8 cellular contexts compared by ENCODE assay signal in the genomic region with DNA sequence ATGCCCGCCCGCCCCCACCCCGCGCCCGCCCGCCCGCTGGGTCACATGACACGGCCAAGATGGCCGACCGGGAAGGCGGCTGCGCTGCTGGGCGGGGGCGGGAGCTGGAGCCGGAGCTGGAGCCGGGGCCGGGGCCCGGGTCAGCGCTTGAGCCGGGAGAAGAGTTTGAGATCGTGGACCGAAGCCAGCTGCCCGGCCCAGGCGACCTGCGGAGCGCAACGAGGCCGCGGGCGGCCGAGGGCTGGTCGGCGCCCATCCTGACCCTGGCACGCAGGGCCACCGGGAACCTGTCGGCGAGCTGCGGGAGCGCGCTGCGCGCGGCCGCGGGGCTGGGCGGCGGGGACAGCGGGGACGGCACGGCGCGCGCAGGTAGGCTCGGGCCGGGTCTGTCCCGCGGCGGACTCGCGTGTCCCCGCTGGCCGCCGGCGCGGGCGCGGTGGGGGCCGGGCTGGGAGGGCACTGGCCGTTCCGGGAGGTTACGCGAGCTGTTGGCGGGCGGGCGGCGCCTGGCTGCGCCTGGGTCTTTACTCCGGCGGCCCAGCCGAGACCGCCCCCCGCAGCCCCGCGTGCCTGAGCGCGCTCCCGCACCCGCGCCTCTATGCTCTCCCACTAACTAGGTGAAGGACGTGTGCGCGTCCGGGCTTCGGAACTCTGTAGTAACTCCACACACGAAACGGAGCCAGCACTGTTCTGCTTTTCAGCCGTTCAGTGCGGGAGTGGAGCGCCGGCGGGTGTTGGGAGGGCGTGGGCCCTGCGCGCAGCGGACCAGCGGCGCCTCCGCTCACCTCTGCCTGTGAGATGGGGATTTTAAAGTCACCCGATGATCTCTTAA. TPM values are rescaled to one million over a fixed set of nuclear protein-coding genes. Genes with fewer than 3 reads are reported as not detected.
DNase-seq lines count a peak whose midpoint lies in the region; ATAC-seq and TF ChIP-seq lines count a peak whose summit lies in the region.

A gene with protein sequence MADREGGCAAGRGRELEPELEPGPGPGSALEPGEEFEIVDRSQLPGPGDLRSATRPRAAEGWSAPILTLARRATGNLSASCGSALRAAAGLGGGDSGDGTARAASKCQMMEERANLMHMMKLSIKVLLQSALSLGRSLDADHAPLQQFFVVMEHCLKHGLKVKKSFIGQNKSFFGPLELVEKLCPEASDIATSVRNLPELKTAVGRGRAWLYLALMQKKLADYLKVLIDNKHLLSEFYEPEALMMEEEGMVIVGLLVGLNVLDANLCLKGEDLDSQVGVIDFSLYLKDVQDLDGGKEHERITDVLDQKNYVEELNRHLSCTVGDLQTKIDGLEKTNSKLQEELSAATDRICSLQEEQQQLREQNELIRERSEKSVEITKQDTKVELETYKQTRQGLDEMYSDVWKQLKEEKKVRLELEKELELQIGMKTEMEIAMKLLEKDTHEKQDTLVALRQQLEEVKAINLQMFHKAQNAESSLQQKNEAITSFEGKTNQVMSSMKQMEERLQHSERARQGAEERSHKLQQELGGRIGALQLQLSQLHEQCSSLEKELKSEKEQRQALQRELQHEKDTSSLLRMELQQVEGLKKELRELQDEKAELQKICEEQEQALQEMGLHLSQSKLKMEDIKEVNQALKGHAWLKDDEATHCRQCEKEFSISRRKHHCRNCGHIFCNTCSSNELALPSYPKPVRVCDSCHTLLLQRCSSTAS (plus strand): TSS at position 44 of the 832 bp plus-strand sequence. CDS start 16 bp downstream, at position 60.

- 0 to 1% methylated on average over 16 to 27 of the region's 109 CpGs for WGBS in thyroid gland, 2 donors

- no peaks in the 10 kb centered on the region for H3K9me3 ChIP-seq in ES-I3 (ENCODE audit: control insufficient read depth, insufficient read depth, low read length)
- no peaks in the 10 kb centered on the region for H3K9me3 ChIP-seq in parathyroid adenoma (ENCODE audit: control insufficient read depth, low read length)
- H3K9me3 ChIP-seq in thyroid gland, result no peaks in the 10 kb centered on the region

- H3K4me2 ChIP-seq in KMS-11 (peak within 1 kb of the TSS; percentile 55), parathyroid adenoma (ENCODE audit: low read length) (peak within 1 kb of the TSS; percentile 82)

- no peaks in the 10 kb centered on the region for H3K36me3 ChIP-seq in ES-I3 (ENCODE audit: insufficient read depth, low read length)
- no peaks in the 10 kb centered on the region for H3K36me3 ChIP-seq in KMS-11 (ENCODE audit: insufficient read depth)
- H3K36me3 ChIP-seq in parathyroid adenoma (ENCODE audit: control insufficient read depth, insufficient read depth, low read length), result no peaks in the 10 kb centered on the region
- H3K36me3 ChIP-seq in thyroid gland, result no peaks in the 10 kb centered on the region

- H3K9ac ChIP-seq in ES-I3 (ENCODE audit: low read depth, low read length) (peak within 1 kb of the TSS; percentile 98), KMS-11 (peak within 1 kb of the TSS; percentile 66; the same call in 1 of the 2 replicates), parathyroid adenoma (peak within 1 kb of the TSS; percentile 42)

- no peaks in the 10 kb centered on the region for H4K20me1 ChIP-seq in KMS-11 (ENCODE audit: insufficient read depth)

- DNase-seq in activated naive CD4-positive, alpha-beta T cell treated with anti-CD3 and anti-CD28 coated beads, Interleukin-2, amount 50 U/mL, for 72 hours (ENCODE audit: low spot score in 2 of 2), result peak; percentile 86 to 93
- peak; percentile 32 to 91 (median 84) for DNase-seq in head of caudate nucleus
- peak; percentile 85 to 87 for DNase-seq in thyroid gland

- peak within 1 kb of the TSS; percentile 76 for H2AFZ ChIP-seq in KMS-11 (ENCODE audit: low read depth)
- peak within 1 kb of the TSS; percentile 93 for H2AFZ ChIP-seq in parathyroid adenoma

- H3K4me3 ChIP-seq in KMS-11 (IDR thresholded peaks at IDR 0.05; ENCODE audit: insufficient read depth, low read depth, low read length) (no peak within 1 kb of the TSS), parathyroid adenoma (ENCODE audit: low read depth, low read length) (peak within 1 kb of the TSS; percentile 82), thyroid gland (replicated peaks in 1 of 3) (peak within 1 kb of the TSS; percentile 52 to 94 (median 92))

- TF ChIP-seq POLR2A in thyroid gland (IDR thresholded peaks at IDR 0.05), result peak; percentile 55 to 90

- ATAC-seq in GM21737 (IDR thresholded peaks at IDR 0.05; ENCODE audit: unreplicated experiment) (peak; percentile 76), SK-N-SH treated with all-trans-retinoic acid at 6 μM for 48 hours (peak; percentile 77)
- ATAC-seq in activated naive CD4-positive, alpha-beta T cell treated with anti-CD3 and anti-CD28 coated beads, Interleukin-2, amount 50 U/mL, for 72 hours, result peak; percentile 77 to 85

- no peak for TF ChIP-seq CTCF in KMS-11 (conservative IDR thresholded peaks at IDR 0.05; ENCODE audit: low read depth, low read length)
- no peak for TF ChIP-seq CTCF in parathyroid adenoma (IDR thresholded peaks at IDR 0.05)
- peak in 1 of 6 experiments; percentile 10 for TF ChIP-seq CTCF in thyroid gland (IDR thresholded peaks at IDR 0.05)

- no peaks in the 10 kb centered on the region for H3K9me3 Mint-ChIP-seq in activated naive CD4-positive, alpha-beta T cell treated with anti-CD3 and anti-CD28 coated beads, Interleukin-2, amount 50 U/mL, for 72 hours

- intact Hi-C loops in head of caudate nucleus (cut with DNase I) (loop anchor here (10.0 kb wide), 1 partner anchor 74 kb away; a partner anchor contains a TSS), thyroid gland (cut with DNase I) (no loop called here)

- H3K27ac Mint-ChIP-seq in activated naive CD4-positive, alpha-beta T cell treated with anti-CD3 and anti-CD28 coated beads, Interleukin-2, amount 50 U/mL, for 72 hours, result peak within 1 kb of the TSS; percentile 97 to 99

- H3K4me1 ChIP-seq in ES-I3 (ENCODE audit: insufficient read depth, low read length), result peaks cover 19% of the 10 kb centered on the region
- no peaks in the 10 kb centered on the region for H3K4me1 ChIP-seq in KMS-11 (ENCODE audit: low read depth, poor library complexity, severe bottlenecking)
- H3K4me1 ChIP-seq in parathyroid adenoma, result peaks cover 10% of the 10 kb centered on the region
- H3K4me1 ChIP-seq in thyroid gland, result peaks cover 19 to 27% of the 10 kb centered on the region in 2 donors

- H3K79me2 ChIP-seq in KMS-11 (ENCODE audit: insufficient read depth, low read depth) (no peaks in the 10 kb centered on the region), parathyroid adenoma (peaks cover 36% of the 10 kb centered on the region)

- peaks cover 10 to 11% of the 10 kb centered on the region in 2 donors for H3K36me3 Mint-ChIP-seq in activated naive CD4-positive, alpha-beta T cell treated with anti-CD3 and anti-CD28 coated beads, Interleukin-2, amount 50 U/mL, for 72 hours

- H3K27me3 ChIP-seq in KMS-11 (ENCODE audit: insufficient read depth, low read depth) (no peaks in the 10 kb centered on the region), parathyroid adenoma (ENCODE audit: control insufficient read depth, insufficient read depth, low read length) (no peaks in the 10 kb centered on the region), thyroid gland (no peaks in the 10 kb centered on the region)

- H3K27ac ChIP-seq in KMS-11 (peak within 1 kb of the TSS; percentile 47; the same call in 1 of the 2 replicates), parathyroid adenoma (peak within 1 kb of the TSS; percentile 85), thyroid gland (peak within 1 kb of the TSS; percentile 94 to 95 (median 94))

TF ChIP-seq in SK-N-SH treated with all-trans-retinoic acid at 6 μM for 48 hours, 23 proteins besides CTCF, POLR2A, EP300 and RAD21:
- TF ChIP-seq GLIS3 (CRISPR knock-in tag; IDR thresholded peaks at IDR 0.05), result no peak
- no peak for TF ChIP-seq ARNTL (CRISPR knock-in tag; IDR thresholded peaks at IDR 0.05; ENCODE audit: borderline replicate concordance, low read depth)
- no peak for TF ChIP-seq ISL1 (CRISPR knock-in tag; IDR thresholded peaks at IDR 0.05)
- 0 out of 2 replicates have a peak, but pooled peaks have one; percentile 14 for TF ChIP-seq ZNF70 (CRISPR knock-in tag; IDR thresholded peaks at IDR 0.05)
- peak; percentile 89; the same call in 1 of the 2 replicates for TF ChIP-seq CSDC2 (CRISPR knock-in tag; IDR thresholded peaks at IDR 0.05)
- TF ChIP-seq, protein P1, sequence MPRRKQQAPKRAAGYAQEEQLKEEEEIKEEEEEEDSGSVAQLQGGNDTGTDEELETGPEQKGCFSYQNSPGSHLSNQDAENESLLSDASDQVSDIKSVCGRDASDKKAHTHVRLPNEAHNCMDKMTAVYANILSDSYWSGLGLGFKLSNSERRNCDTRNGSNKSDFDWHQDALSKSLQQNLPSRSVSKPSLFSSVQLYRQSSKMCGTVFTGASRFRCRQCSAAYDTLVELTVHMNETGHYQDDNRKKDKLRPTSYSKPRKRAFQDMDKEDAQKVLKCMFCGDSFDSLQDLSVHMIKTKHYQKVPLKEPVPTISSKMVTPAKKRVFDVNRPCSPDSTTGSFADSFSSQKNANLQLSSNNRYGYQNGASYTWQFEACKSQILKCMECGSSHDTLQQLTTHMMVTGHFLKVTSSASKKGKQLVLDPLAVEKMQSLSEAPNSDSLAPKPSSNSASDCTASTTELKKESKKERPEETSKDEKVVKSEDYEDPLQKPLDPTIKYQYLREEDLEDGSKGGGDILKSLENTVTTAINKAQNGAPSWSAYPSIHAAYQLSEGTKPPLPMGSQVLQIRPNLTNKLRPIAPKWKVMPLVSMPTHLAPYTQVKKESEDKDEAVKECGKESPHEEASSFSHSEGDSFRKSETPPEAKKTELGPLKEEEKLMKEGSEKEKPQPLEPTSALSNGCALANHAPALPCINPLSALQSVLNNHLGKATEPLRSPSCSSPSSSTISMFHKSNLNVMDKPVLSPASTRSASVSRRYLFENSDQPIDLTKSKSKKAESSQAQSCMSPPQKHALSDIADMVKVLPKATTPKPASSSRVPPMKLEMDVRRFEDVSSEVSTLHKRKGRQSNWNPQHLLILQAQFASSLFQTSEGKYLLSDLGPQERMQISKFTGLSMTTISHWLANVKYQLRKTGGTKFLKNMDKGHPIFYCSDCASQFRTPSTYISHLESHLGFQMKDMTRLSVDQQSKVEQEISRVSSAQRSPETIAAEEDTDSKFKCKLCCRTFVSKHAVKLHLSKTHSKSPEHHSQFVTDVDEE (CRISPR knock-in tag; IDR thresholded peaks at IDR 0.05), result peak; percentile 41; the same call in 1 of the 2 replicates
- TF ChIP-seq ZFP3 (CRISPR knock-in tag; IDR thresholded peaks at IDR 0.05), result peak; percentile 16; the same call in 1 of the 2 replicates
- 0 out of 2 replicates have a peak, but pooled peaks have one; percentile 26 for TF ChIP-seq ZNF565 (CRISPR knock-in tag; conservative IDR thresholded peaks at IDR 0.05; ENCODE audit: low read depth)
- TF ChIP-seq RARB (CRISPR knock-in tag; IDR thresholded peaks at IDR 0.05), result no peak
- TF ChIP-seq SNAI2 (CRISPR knock-in tag; IDR thresholded peaks at IDR 0.05), result peak; percentile 80
- 0 out of 2 replicates have a peak, but pooled peaks have one; percentile 25 for TF ChIP-seq ZNF8 (CRISPR knock-in tag; IDR thresholded peaks at IDR 0.05)
- TF ChIP-seq BACH2 (CRISPR knock-in tag; IDR thresholded peaks at IDR 0.05; ENCODE audit: borderline replicate concordance), result 0 out of 2 replicates have a peak, but pooled peaks have one; percentile 20
- no peak for TF ChIP-seq OSR1 (CRISPR knock-in tag; IDR thresholded peaks at IDR 0.05)

RNA-seq across cellular contexts. Expression of the gene that starts here (rescaled TPM):
- 10 to 100 TPM; 30.7 to 60.9 TPM for total RNA-seq in activated naive CD4-positive, alpha-beta T cell treated with anti-CD3 and anti-CD28 coated beads, Interleukin-2, amount 50 U/mL, for 72 hours
- 10 to 100 TPM; 49.8 to 75.0 (median 63.0) TPM for total RNA-seq in thyroid gland

Comparison
In these comparisons a context has a peak if more than half of its experiments do, and no peak if none do; other contexts are left out.
1. H3K9ac ChIP-seq: peak in every context shown above with its lines; median percentile 98 in ES-I3; 66 in KMS-11; 42 in parathyroid adenoma.